ENCODE assay signal across 8 cellular contexts in the genomic region with DNA sequence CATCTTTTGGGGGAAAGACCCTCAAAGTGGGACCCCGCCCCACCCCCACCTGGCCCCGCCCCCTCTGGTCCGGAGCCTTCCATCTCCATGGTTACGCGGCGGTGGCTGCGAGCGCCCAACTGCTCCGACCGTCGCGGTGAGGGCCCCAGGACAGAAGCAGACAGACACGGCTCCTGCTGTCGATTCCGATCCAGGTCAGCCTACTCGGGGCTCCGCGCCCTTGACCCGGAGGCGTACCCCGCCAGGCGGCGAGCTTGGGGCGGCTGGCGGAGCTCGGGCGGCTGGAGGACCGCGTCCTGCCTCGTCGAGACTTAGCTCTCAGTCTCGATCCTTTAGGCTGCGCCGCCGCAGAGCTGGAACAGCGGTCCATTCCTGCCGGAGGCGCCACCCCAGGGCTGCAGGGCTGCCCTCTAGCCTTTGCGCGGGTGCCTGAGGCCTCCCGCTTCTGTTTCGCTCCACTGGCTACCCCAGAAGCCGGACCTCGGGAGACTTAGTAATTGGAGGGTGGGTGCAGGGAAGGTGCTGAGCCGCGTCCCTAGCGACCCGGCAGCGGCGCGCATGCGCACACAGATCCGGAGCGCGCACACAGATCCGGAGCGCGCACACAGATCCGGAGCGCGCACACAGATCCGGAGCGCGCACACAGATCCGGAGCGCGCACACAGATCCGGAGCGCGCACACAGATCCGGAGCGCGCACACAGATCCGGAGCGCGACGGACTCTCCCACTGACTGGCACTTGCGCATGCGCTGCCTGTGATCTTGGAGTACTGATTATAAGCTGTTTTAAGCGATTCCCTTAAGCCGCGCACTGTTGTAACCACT. TPM values are rescaled to one million over a fixed set of nuclear protein-coding genes. Genes with fewer than 3 reads are reported as not detected.
A peak's percentile ranks its signal among the peaks of the same experiment; 100 is the strongest.
DNase-seq lines count a peak whose midpoint lies in the region; ATAC-seq, FAIRE-seq and TF ChIP-seq lines count a peak whose summit lies in the region.

A gene with protein sequence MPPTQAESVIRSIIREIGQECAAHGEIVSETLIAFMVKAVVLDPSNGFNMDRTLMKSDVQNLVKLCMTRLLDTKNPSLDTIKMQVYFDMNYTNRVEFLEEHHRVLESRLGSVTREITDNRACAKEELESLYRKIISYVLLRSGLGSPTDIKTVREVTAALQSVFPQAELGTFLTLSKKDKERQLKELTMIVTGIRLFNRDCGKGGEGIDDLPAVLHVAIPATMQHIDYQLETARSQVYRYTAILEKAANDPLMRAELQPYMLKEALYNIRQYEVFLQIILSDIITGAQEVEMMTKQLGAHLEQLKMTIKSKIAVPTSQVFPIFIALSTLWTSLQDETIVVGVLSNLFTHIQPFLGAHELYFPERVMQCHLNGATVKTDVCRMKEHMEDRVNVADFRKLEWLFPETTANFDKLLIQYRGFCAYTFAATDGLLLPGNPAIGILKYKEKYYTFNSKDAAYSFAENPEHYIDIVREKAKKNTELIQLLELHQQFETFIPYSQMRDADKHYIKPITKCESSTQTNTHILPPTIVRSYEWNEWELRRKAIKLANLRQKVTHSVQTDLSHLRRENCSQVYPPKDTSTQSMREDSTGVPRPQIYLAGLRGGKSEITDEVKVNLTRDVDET (plus strand): TSS at position 77 of the 825 bp plus-strand sequence. CDS start 1,868 bp downstream, outside the sequence.

- FAIRE-seq in bronchial epithelial cell (lab: Jason Lieb, UNC), result no peak

- POLR2A ChIA-PET in AG04449 (lab: Yijun Ruan, JAX), result interaction anchor here (1.2 kb wide), 1 partner anchor 15 kb away, joined by 3 read pairs; no protein-coding TSS in a partner anchor
- POLR2A ChIA-PET in WTC11 (lab: Charles Lee), result interaction anchor here (0.6 to 1.7 kb wide), 4 partner anchors 12 to 265 kb away, joined by 4 to 6 read pairs (median 4); no protein-coding TSS in a partner anchor

- H3K36me3 ChIP-seq in bronchial epithelial cell (ENCODE audit: control insufficient read depth, insufficient read depth, low read length), result no peaks in the 10 kb centered on the region

- CTCF ChIA-PET in AG04449 (lab: Yijun Ruan, JAX), result interaction anchor here (0.6 to 1.0 kb wide), 3 partner anchors 86 to 329 kb away, joined by 3 read pairs; a partner anchor contains a TSS
- CTCF ChIA-PET in WTC11 (lab: Charles Lee), result interaction anchor here (1.0 to 2.5 kb wide), 5 partner anchors 8 to 341 kb away, joined by 3 to 17 read pairs (median 3); no protein-coding TSS in a partner anchor

- DNase-seq in AG04449 (ENCODE audit: low read depth, low spot score) (no peak), NCI-H2171 treated with DMSO at 0.1 percent for 48 hours (lab: John Stamatoyannopoulos, UW) (peak; percentile 90), WTC11 (ENCODE audit: low spot score) (peak; percentile 77), bronchial epithelial cell (ENCODE audit: low read depth) (peak; percentile 79), inferior parietal cortex (ENCODE audit: extremely low spot score) (peak; percentile 87), smooth muscle cell of the brain vasculature (ENCODE audit: low read depth, low spot score) (peak; percentile 49)

- H3K27ac Mint-ChIP-seq in WTC11, result peak within 1 kb of the TSS; percentile 60; the same call in 1 of the 2 replicates

- H3K27me3 Mint-ChIP-seq in WTC11 (ENCODE audit: low read depth), result peaks cover 12% of the 10 kb centered on the region

- TF ChIP-seq CTCF in AG04449 (IDR thresholded peaks at IDR 0.05; ENCODE audit: insufficient read depth, low read length, missing control alignments), result peak; percentile 1
- TF ChIP-seq CTCF in WTC11 (IDR thresholded peaks at IDR 0.05), result no peak
- TF ChIP-seq CTCF in bronchial epithelial cell (IDR thresholded peaks at IDR 0.05; ENCODE audit: insufficient read depth, low read length, severe bottlenecking), result peak; percentile 48

- 0 out of 2 replicates have a peak, but pooled peaks cover 3% of the 10 kb centered on the region for H3K4me1 Mint-ChIP-seq in WTC11

- H3K9me3 Mint-ChIP-seq in WTC11, result no peaks in the 10 kb centered on the region

- ATAC-seq in GM18867 (IDR thresholded peaks at IDR 0.05; ENCODE audit: unreplicated experiment) (peak; percentile 86), HG03108 (IDR thresholded peaks at IDR 0.05; ENCODE audit: unreplicated experiment) (peak; percentile 79), WTC11 (peak; percentile 88)

- H3K4me3 ChIP-seq in AG04449 (ENCODE audit: low read depth, low read length) (peak within 1 kb of the TSS; percentile 85), bronchial epithelial cell (ENCODE audit: low read depth, low read length) (peak within 1 kb of the TSS; percentile 85)

- H3K36me3 Mint-ChIP-seq in WTC11, result no peaks in the 10 kb centered on the region

- peak within 1 kb of the TSS; percentile 79 for H3K4me3 Mint-ChIP-seq in WTC11

- peaks cover 2% of the 10 kb centered on the region for H3K27me3 ChIP-seq in bronchial epithelial cell (ENCODE audit: control insufficient read depth, insufficient read depth, low read length)

TF ChIP-seq in WTC11, 78 proteins besides CTCF, POLR2A, EP300 and RAD21:
- TF ChIP-seq GTF2I (CRISPR knock-in tag; conservative IDR thresholded peaks at IDR 0.05) (0 out of 2 replicates have a peak, but pooled peaks have one; percentile 6), PRRX2 (CRISPR knock-in tag; IDR thresholded peaks at IDR 0.05) (0 out of 2 replicates have a peak, but pooled peaks have one; percentile 7), TEAD1 (CRISPR knock-in tag; IDR thresholded peaks at IDR 0.05) (no peak)
- TF ChIP-seq, protein P1, sequence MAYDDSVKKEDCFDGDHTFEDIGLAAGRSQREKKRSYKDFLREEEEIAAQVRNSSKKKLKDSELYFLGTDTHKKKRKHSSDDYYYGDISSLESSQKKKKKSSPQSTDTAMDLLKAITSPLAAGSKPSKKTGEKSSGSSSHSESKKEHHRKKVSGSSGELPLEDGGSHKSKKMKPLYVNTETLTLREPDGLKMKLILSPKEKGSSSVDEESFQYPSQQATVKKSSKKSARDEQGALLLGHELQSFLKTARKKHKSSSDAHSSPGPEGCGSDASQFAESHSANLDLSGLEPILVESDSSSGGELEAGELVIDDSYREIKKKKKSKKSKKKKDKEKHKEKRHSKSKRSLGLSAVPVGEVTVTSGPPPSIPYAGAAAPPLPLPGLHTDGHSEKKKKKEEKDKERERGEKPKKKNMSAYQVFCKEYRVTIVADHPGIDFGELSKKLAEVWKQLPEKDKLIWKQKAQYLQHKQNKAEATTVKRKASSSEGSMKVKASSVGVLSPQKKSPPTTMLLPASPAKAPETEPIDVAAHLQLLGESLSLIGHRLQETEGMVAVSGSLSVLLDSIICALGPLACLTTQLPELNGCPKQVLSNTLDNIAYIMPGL (CRISPR knock-in tag; IDR thresholded peaks at IDR 0.05), result 0 out of 2 replicates have a peak, but pooled peaks have one; percentile 49
- TF ChIP-seq, protein P2, sequence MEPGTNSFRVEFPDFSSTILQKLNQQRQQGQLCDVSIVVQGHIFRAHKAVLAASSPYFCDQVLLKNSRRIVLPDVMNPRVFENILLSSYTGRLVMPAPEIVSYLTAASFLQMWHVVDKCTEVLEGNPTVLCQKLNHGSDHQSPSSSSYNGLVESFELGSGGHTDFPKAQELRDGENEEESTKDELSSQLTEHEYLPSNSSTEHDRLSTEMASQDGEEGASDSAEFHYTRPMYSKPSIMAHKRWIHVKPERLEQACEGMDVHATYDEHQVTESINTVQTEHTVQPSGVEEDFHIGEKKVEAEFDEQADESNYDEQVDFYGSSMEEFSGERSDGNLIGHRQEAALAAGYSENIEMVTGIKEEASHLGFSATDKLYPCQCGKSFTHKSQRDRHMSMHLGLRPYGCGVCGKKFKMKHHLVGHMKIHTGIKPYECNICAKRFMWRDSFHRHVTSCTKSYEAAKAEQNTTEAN (CRISPR knock-in tag; IDR thresholded peaks at IDR 0.05), result peak; percentile 33; the same call in 1 of the 2 replicates
- TF ChIP-seq, protein P3, sequence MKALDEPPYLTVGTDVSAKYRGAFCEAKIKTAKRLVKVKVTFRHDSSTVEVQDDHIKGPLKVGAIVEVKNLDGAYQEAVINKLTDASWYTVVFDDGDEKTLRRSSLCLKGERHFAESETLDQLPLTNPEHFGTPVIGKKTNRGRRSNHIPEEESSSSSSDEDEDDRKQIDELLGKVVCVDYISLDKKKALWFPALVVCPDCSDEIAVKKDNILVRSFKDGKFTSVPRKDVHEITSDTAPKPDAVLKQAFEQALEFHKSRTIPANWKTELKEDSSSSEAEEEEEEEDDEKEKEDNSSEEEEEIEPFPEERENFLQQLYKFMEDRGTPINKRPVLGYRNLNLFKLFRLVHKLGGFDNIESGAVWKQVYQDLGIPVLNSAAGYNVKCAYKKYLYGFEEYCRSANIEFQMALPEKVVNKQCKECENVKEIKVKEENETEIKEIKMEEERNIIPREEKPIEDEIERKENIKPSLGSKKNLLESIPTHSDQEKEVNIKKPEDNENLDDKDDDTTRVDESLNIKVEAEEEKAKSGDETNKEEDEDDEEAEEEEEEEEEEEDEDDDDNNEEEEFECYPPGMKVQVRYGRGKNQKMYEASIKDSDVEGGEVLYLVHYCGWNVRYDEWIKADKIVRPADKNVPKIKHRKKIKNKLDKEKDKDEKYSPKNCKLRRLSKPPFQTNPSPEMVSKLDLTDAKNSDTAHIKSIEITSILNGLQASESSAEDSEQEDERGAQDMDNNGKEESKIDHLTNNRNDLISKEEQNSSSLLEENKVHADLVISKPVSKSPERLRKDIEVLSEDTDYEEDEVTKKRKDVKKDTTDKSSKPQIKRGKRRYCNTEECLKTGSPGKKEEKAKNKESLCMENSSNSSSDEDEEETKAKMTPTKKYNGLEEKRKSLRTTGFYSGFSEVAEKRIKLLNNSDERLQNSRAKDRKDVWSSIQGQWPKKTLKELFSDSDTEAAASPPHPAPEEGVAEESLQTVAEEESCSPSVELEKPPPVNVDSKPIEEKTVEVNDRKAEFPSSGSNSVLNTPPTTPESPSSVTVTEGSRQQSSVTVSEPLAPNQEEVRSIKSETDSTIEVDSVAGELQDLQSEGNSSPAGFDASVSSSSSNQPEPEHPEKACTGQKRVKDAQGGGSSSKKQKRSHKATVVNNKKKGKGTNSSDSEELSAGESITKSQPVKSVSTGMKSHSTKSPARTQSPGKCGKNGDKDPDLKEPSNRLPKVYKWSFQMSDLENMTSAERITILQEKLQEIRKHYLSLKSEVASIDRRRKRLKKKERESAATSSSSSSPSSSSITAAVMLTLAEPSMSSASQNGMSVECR (CRISPR knock-in tag; IDR thresholded peaks at IDR 0.05; ENCODE audit: borderline replicate concordance), result peak; percentile 55; the same call in 1 of the 2 replicates

RNA-seq across cellular contexts. Expression of the gene that starts here (rescaled TPM):
- total RNA-seq in WTC11 (2021) (not detected in 3 replicates), bronchial epithelial cell (under 0.01 TPM in 1 of 2 replicates, not detected in the other)

Comparison
In these comparisons a context has a peak if more than half of its experiments do, and no peak if none do; other contexts are left out.
1. Peak in DNase-seq and ATAC-seq in WTC11; RNA of the gene not detected or under 1 TPM.
2. Peak in DNase-seq and H3K4me3 ChIP-seq in bronchial epithelial cell; RNA of the gene not detected or under 1 TPM.